In the genomic region with DNA sequence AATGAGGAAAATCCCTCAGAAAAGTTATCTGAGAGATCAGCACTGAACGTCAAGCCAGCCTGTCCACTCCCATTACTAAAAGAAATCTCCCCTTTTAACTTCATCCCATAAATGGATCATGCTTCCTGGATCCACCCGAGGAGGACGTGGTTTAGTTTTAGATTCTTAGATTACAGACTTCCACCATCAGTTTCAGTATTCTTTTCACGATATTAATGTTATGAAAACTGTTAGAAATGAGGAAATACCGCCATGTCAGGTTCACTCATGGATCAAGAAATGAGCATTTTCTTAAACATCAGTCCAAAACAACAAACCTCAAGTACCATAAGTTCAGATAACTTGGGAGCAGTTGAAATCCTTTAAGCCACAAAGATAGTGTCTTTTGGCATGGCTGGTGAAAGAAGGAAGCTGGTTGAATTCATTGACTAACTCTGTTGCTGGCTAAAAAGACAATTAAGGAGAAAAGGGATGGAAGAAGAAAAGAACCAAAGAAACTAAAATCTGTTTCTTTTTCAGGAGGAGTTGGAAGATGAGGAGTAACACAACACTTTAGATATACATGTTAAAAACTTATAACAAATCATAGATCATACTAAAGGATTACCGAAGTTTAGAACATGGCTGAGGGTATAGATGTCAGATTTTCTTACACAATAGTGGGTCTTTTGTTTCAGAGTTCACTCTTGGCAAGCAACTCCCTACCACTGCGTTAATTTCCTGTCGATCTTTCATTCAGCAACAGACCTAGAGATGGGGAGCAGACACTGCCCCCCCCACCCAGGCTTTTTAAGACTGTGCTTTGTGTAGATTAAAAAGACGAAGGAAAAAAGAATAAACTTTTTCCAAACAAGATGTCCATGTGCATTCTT, we compare ENCODE assay signal across 8 cellular contexts. TPM values are rescaled to one million over a fixed set of nuclear protein-coding genes. Genes with fewer than 3 reads are reported as not detected.
DNase-seq lines count a peak whose midpoint lies in the region; ATAC-seq and TF ChIP-seq lines count a peak whose summit lies in the region.
"Had no signal": no experiment of that assay in that cellular context is flagged by ENCODE, and none has a peak within 500 bp of the region (broad histone marks: within the 10 kb centered on the region; RNA-seq: fewer than 3 reads in every experiment).

No MANE protein-coding gene starts in this region.

- H3K27me3 ChIP-seq in RWPE2 (ENCODE audit: insufficient read depth, poor library complexity, severe bottlenecking) (no peaks in the 10 kb centered on the region), lower lobe of right lung (ENCODE audit: low read depth) (no peaks in the 10 kb centered on the region)

- H3K4me3 Mint-ChIP-seq in type B pancreatic cell: peak overlapping the region; percentile 46
- H3K4me3 Mint-ChIP-seq: central memory CD8-positive, alpha-beta T cell had no signal

- peak overlapping the region; percentile 62 for H3K27ac ChIP-seq in RWPE2 (ENCODE audit: poor library complexity, severe bottlenecking)
- peak overlapping the region; percentile 50 for H3K27ac ChIP-seq in lower lobe of right lung

- H3K4me3 ChIP-seq in RWPE2 (ENCODE audit: severe bottlenecking) (no peak overlapping the region), lower lobe of right lung (peak overlapping the region; percentile 15)

- H3K27me3 Mint-ChIP-seq in type B pancreatic cell: no peaks in the 10 kb centered on the region
- H3K27me3 Mint-ChIP-seq: central memory CD8-positive, alpha-beta T cell had no signal

- DNase-seq in RWPE2 (ENCODE audit: low spot score) (no peak), dermis blood vessel endothelial cell (peak; percentile 82), lower lobe of right lung (no peak), type B pancreatic cell (ENCODE audit: extremely low spot score, unreplicated experiment) (no peak), NCI-H446 (lab: John Stamatoyannopoulos, UW) (no peak)

- intact Hi-C loops in lower lobe of right lung (cut with DNase I): no loop called here

- H3K9me3 Mint-ChIP-seq in type B pancreatic cell: no peaks in the 10 kb centered on the region
- H3K9me3 Mint-ChIP-seq: central memory CD8-positive, alpha-beta T cell had no signal

- ATAC-seq in RWPE2 (ENCODE audit: low read depth) (peak; percentile 83), lower lobe of right lung (peak; percentile 39 to 56), GM21825 (IDR thresholded peaks at IDR 0.05; ENCODE audit: unreplicated experiment) (no peak), GM19467 (IDR thresholded peaks at IDR 0.05; ENCODE audit: unreplicated experiment) (no peak)

- H3K36me3 ChIP-seq in RWPE2 (ENCODE audit: low read depth) (no peaks in the 10 kb centered on the region), lower lobe of right lung (no peaks in the 10 kb centered on the region)

- no peaks in the 10 kb centered on the region for H3K9me3 ChIP-seq in RWPE2 (ENCODE audit: severe bottlenecking)
- no peaks in the 10 kb centered on the region for H3K9me3 ChIP-seq in lower lobe of right lung

- H3K27ac Mint-ChIP-seq in type B pancreatic cell: peak overlapping the region; percentile 73

- no peaks in the 10 kb centered on the region for H3K36me3 Mint-ChIP-seq in type B pancreatic cell

- H3K4me1 ChIP-seq in RWPE2 (ENCODE audit: insufficient read depth, poor library complexity, severe bottlenecking) (peaks cover 24% of the 10 kb centered on the region), lower lobe of right lung (peaks cover 25% of the 10 kb centered on the region)

- H3K4me1 Mint-ChIP-seq in type B pancreatic cell (ENCODE audit: unreplicated experiment): peaks cover 36% of the 10 kb centered on the region

- TF ChIP-seq CTCF in RWPE2 (IDR thresholded peaks at IDR 0.05; ENCODE audit: poor library complexity, severe bottlenecking) (no peak), lower lobe of right lung (IDR thresholded peaks at IDR 0.05) (no peak), type B pancreatic cell (conservative IDR thresholded peaks at IDR 0.05) (no peak)

RNA-seq across cellular contexts. Expression of a gene that starts 50.1 kb away (rescaled TPM):
- total RNA-seq in dermis blood vessel endothelial cell (12.4 and 23.2 TPM in 2 replicates), lower lobe of right lung (70.0 TPM), type B pancreatic cell (ENCODE audit: low replicate concordance) (10.5 and 49.4 TPM in 2 replicates)

Comparison
In these comparisons a context has a peak if more than half of its experiments do, and no peak if none do; other contexts are left out.
1. ATAC-seq: peak in RWPE2 (single experiment) and lower lobe of right lung (2 of 2); none in GM21825 (single experiment) and GM19467 (single experiment).